Comparison of ENCODE assay signal across 16 cellular contexts in genomic region chr3:97957617-97958311, GRCh38. TPM values are rescaled to one million over a fixed set of nuclear protein-coding genes. Genes with fewer than 3 reads are reported as not detected.
DNase-seq lines count a peak whose midpoint lies in the region; ATAC-seq and TF ChIP-seq lines count a peak whose summit lies in the region.
"Had no signal": no experiment of that assay in that cellular context is flagged by ENCODE, and none has a peak within 500 bp of the region (broad histone marks: within the 10 kb centered on the region; RNA-seq: fewer than 3 reads in every experiment).

No MANE protein-coding gene starts in this region.

- no peak overlapping the region for H3K27ac Mint-ChIP-seq in stimulated activated naive CD8-positive, alpha-beta T cell treated with anti-CD3 and anti-CD28 coated beads, Interleukin-15, amount 100 ng/mL, for 72 hours
- H3K27ac Mint-ChIP-seq: activated T-helper 1 cell treated with anti-CD3 and anti-CD28 coated beads, Interleukin-12 subunit alpha, Interleukin-12 subunit beta, Interleukin-2, Interleukin-4 antibody, amounts not matched to agents 30 ng/mL and 10 ng/mL and 1 ng/mL, durations not matched to agents 14 hours and 24 hours and 36 hours had no signal

- H3K4me3 Mint-ChIP-seq in stimulated activated naive CD8-positive, alpha-beta T cell treated with anti-CD3 and anti-CD28 coated beads, Interleukin-15, amount 100 ng/mL, for 72 hours = no peak overlapping the region
- H3K4me3 Mint-ChIP-seq: activated T-helper 1 cell treated with anti-CD3 and anti-CD28 coated beads, Interleukin-12 subunit alpha, Interleukin-12 subunit beta, Interleukin-2, Interleukin-4 antibody, amounts not matched to agents 30 ng/mL and 10 ng/mL and 1 ng/mL, durations not matched to agents 14 hours and 24 hours and 36 hours had no signal

- H3K4me1 ChIP-seq in heart right ventricle (peaks cover 0 to 26% (median 4%) of the 10 kb centered on the region in 9 donors), urinary bladder (ENCODE audit: insufficient read depth) (no peaks in the 10 kb centered on the region)

- H3K9me3 Mint-ChIP-seq in stimulated activated naive CD8-positive, alpha-beta T cell treated with anti-CD3 and anti-CD28 coated beads, Interleukin-15, amount 100 ng/mL, for 72 hours = no peaks in the 10 kb centered on the region
- H3K9me3 Mint-ChIP-seq: activated T-helper 1 cell treated with anti-CD3 and anti-CD28 coated beads, Interleukin-12 subunit alpha, Interleukin-12 subunit beta, Interleukin-2, Interleukin-4 antibody, amounts not matched to agents 30 ng/mL and 10 ng/mL and 1 ng/mL, durations not matched to agents 14 hours and 24 hours and 36 hours had no signal

- H3K4me3 ChIP-seq in heart right ventricle (no peak overlapping the region), urinary bladder (ENCODE audit: low read depth, low read length) (no peak overlapping the region)
- H3K4me3 ChIP-seq: adrenal gland had no signal

- 71 to 82% methylated on average over 8 of the region's 8 CpGs for WGBS in heart right ventricle, 2 donors
- 60% methylated on average over 8 of the region's 8 CpGs for WGBS in urinary bladder

- H3K27me3 ChIP-seq in heart right ventricle = no peaks in the 10 kb centered on the region
- H3K27me3 ChIP-seq: adrenal gland had no signal

- no peaks in the 10 kb centered on the region for H3K27me3 Mint-ChIP-seq in stimulated activated naive CD8-positive, alpha-beta T cell treated with anti-CD3 and anti-CD28 coated beads, Interleukin-15, amount 100 ng/mL, for 72 hours

- H3K4me1 Mint-ChIP-seq in stimulated activated naive CD8-positive, alpha-beta T cell treated with anti-CD3 and anti-CD28 coated beads, Interleukin-15, amount 100 ng/mL, for 72 hours = peaks cover 16% of the 10 kb centered on the region

- peak in 5 of 8 donors; percentile 48 to 76 (median 60) for ATAC-seq in heart right ventricle
- no peak for ATAC-seq in left cardiac atrium
- ATAC-seq in stimulated activated naive CD8-positive, alpha-beta T cell treated with anti-CD3 and anti-CD28 coated beads, Interleukin-15, amount 100 ng/mL, for 72 hours = no peak
- ATAC-seq in GM21526 (IDR thresholded peaks at IDR 0.05; ENCODE audit: low FRiP score, unreplicated experiment) = no peak

- H3K36me3 ChIP-seq in heart right ventricle (peaks cover 0 to 86% (median 17%) of the 10 kb centered on the region in 9 donors), urinary bladder (ENCODE audit: insufficient read depth) (peaks cover 2% of the 10 kb centered on the region)

- no peak for TF ChIP-seq CTCF in heart right ventricle (IDR thresholded peaks at IDR 0.05)

- no peak overlapping the region for H3K27ac ChIP-seq in heart right ventricle
- peak overlapping the region; percentile 25 for H3K27ac ChIP-seq in urinary bladder (ENCODE audit: low read depth)
- H3K27ac ChIP-seq: adrenal gland had no signal

- intact Hi-C loops in heart right ventricle (cut with DNase I) = no loop called here
- intact Hi-C loops in left cardiac atrium (cut with DNase I) = no loop called here

- DNase-seq in heart right ventricle (no peak), left cardiac atrium (no peak), RPMI7951 (ENCODE audit: low read depth) (peak; percentile 71), kidney tubule cell (ENCODE audit: low spot score) (peak; percentile 79), globus pallidus (ENCODE audit: low spot score) (no peak)
- DNase-seq in stimulated activated naive CD8-positive, alpha-beta T cell treated with anti-CD3 and anti-CD28 coated beads, Interleukin-15, amount 100 ng/mL, for 72 hours = no peak
- DNase-seq: activated CD4-positive, alpha-beta T cell treated with anti-CD3 and anti-CD28 coated beads, Interleukin-2, amount 50 U/mL, for 4 hours; erythroblast; NCI-H1105 treated with DMSO at 0.1 percent for 48 hours; NCI-H524; occipital lobe; T-helper 9 cell had no signal

- H3K9me3 ChIP-seq in heart right ventricle = no peaks in the 10 kb centered on the region
- H3K9me3 ChIP-seq: adrenal gland had no signal

RNA-seq across cellular contexts. Expression of gene RIOX2, which starts 14.5 kb away (rescaled TPM):
- total RNA-seq in heart right ventricle (10 to 100 TPM in 9 of 10 donors, 1 to 10 TPM in 1; 9.1 to 15.8 (median 12.8) TPM), left cardiac atrium (10 to 100 TPM; 12.9 to 16.0 TPM), urinary bladder (44.7 TPM)
- polyA plus RNA-seq in heart right ventricle (10 to 100 TPM in 1 of 2 donors, 1 to 10 TPM in 1; 8.4 to 10.0 TPM), urinary bladder (15.0 TPM)
- total RNA-seq in RPMI7951 (2014; rRNA removed; shearing (Covaris generic)) = 22.7 and 30.0 TPM in 2 replicates

Comparison
In these comparisons a context has a peak if more than half of its experiments do, and no peak if none do; other contexts are left out.
1. ATAC-seq: peak in heart right ventricle (5 of 8); none in left cardiac atrium (0 of 2), stimulated activated naive CD8-positive, alpha-beta T cell treated with anti-CD3 and anti-CD28 coated beads, Interleukin-15, amount 100 ng/mL, for 72 hours (single experiment) and GM21526 (single experiment).
2. DNase-seq: peak in RPMI7951 (single experiment) and kidney tubule cell (single experiment); none in heart right ventricle (0 of 2), left cardiac atrium (single experiment), stimulated activated naive CD8-positive, alpha-beta T cell treated with anti-CD3 and anti-CD28 coated beads, Interleukin-15, amount 100 ng/mL, for 72 hours (0 of 2) and globus pallidus (single experiment).